Comparison of ENCODE assay signal across 4 cellular contexts in the genomic region with DNA sequence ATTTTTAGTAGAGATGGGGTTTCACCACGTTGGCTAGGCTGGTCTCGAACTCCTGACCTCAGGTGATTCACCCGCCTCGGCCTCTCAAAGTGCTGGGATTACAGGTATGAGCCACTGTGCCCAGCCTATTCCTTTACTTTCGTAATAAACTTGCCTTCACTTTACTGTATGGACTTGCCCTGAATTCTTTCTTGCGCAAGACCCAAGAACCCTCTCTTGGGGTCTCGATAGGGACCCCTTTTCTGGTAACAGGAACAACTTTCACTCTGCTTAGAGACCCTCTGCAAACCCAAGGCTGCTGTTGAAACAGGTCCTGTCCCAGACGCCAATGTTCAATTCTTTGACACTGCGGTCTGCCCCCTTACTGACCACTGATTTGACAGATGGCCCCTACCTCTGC. TPM values are rescaled to one million over a fixed set of nuclear protein-coding genes. Genes with fewer than 3 reads are reported as not detected.
"Had no signal": no experiment of that assay in that cellular context is flagged by ENCODE, and none has a peak within 500 bp of the region (broad histone marks: within the 10 kb centered on the region; RNA-seq: fewer than 3 reads in every experiment).

No MANE protein-coding gene starts in this region.

RNA-seq across cellular contexts. Expression of gene ADRA1D, which starts 29.7 kb away (rescaled TPM):
- total RNA-seq: dermis blood vessel endothelial cell, endodermal cell, esophagus mucosa, foreskin keratinocyte had no signal
